ENCODE assay signal across 30 cellular contexts in genomic region chr21:24852610-24853195, GRCh38.
"Had no signal": no experiment of that assay in that cellular context is flagged by ENCODE, and none has a peak within 500 bp of the region (broad histone marks: within the 10 kb centered on the region; RNA-seq: fewer than 3 reads in every experiment).

No MANE protein-coding gene starts in this region.

- H3K36me3 ChIP-seq: ascending aorta, cardiac muscle cell, sigmoid colon, thoracic aorta, vagina had no signal

- H3K27me3 ChIP-seq: ascending aorta, cardiac muscle cell, sigmoid colon, vagina had no signal

- H3K4me3 ChIP-seq: ascending aorta, cardiac muscle cell, coronary artery, dorsolateral prefrontal cortex, psoas muscle, sigmoid colon, thoracic aorta, vagina had no signal

- ATAC-seq: left cardiac atrium; naive thymus-derived CD8-positive, alpha-beta T cell; psoas muscle; stimulated activated effector memory CD8-positive, alpha-beta T cell treated with anti-CD3 and anti-CD28 coated beads, Interleukin-12 subunit alpha, Interleukin-12 subunit beta, amount 100 ng/mL, for 72 hours had no signal

- DNase-seq: activated CD4-positive, alpha-beta memory T cell treated with anti-CD3 and anti-CD28 coated beads, Interleukin-2, amount 10 ng/mL, durations not matched to agents 7 days and 5 days; activated CD4-positive, alpha-beta T cell treated with anti-CD3 and anti-CD28 coated beads for 1 hour; activated CD4-positive, alpha-beta T cell treated with anti-CD3 and anti-CD28 coated beads, Interleukin-2, amount 10 ng/mL, durations not matched to agents 7 days and 5 days; activated CD8-positive, alpha-beta memory T cell treated with anti-CD3 and anti-CD28 coated beads, Interleukin-2, amount 50 U/mL, for 48 hours; activated gamma-delta T cell; activated naive CD4-positive, alpha-beta T cell treated with anti-CD3 and anti-CD28 coated beads, Interleukin-2, amount 10 ng/mL, durations not matched to agents 7 days and 5 days; activated naive CD8-positive, alpha-beta T cell treated with anti-CD3 and anti-CD28 coated beads, Interleukin-2, amount 10 ng/mL, durations not matched to agents 7 days and 5 days; activated T-cell treated with anti-CD3 and anti-CD28 coated beads, Interleukin-2, amount 50 U/mL, for 24 hours; dorsolateral prefrontal cortex; effector memory CD4-positive, alpha-beta T cell; erythroblast; head of caudate nucleus; hippocampal formation; left cardiac atrium; mesenchymal stem cell; naive thymus-derived CD8-positive, alpha-beta T cell; nucleus accumbens; psoas muscle; sigmoid colon; small intestine; stimulated activated CD4-positive, alpha-beta T cell treated with anti-CD3 and anti-CD28 coated beads, Interleukin-4, amount 100 ng/mL, for 24 hours; T-helper 9 cell; trophoblast cell had no signal

- H3K4me1 ChIP-seq: ascending aorta, parathyroid adenoma, psoas muscle, sigmoid colon, vagina had no signal

- H3K27ac ChIP-seq: ascending aorta, cardiac muscle cell, coronary artery, dorsolateral prefrontal cortex, parathyroid adenoma, psoas muscle, sigmoid colon, thoracic aorta, vagina had no signal

- H3K9me3 ChIP-seq: ascending aorta, psoas muscle, sigmoid colon, thoracic aorta, vagina had no signal
